Comparison of ENCODE assay signal across 3 cellular contexts in genomic region chr14:81459421-81459820, GRCh38.
TF ChIP-seq lines count a peak whose summit lies in the region.

No MANE protein-coding gene starts in this region.

TF ChIP-seq in IMR-90, 13 proteins besides CTCF, POLR2A, EP300 and RAD21:
- TF ChIP-seq RFX5 (IDR thresholded peaks at IDR 0.05; ENCODE audit: low read depth, low read length) (no peak), CHD1 (IDR thresholded peaks at IDR 0.05; ENCODE audit: low read depth, low read length) (no peak), RCOR1 (IDR thresholded peaks at IDR 0.05; ENCODE audit: insufficient replicate concordance, low read length) (no peak), NFE2L2 (IDR thresholded peaks at IDR 0.05; ENCODE audit: low read depth, low read length) (no peak), SMC3 (IDR thresholded peaks at IDR 0.05; ENCODE audit: low read depth, low read length) (no peak), USF2 (IDR thresholded peaks at IDR 0.05; ENCODE audit: low read depth, low read length) (no peak), ELK1 (IDR thresholded peaks at IDR 0.05; ENCODE audit: borderline replicate concordance, low read depth, low read length) (no peak), MAZ (IDR thresholded peaks at IDR 0.05; ENCODE audit: borderline replicate concordance, low read depth, low read length) (no peak), MXI1 (IDR thresholded peaks at IDR 0.05; ENCODE audit: borderline replicate concordance, low read depth, low read length) (no peak), MAFK (IDR thresholded peaks at IDR 0.05; ENCODE audit: low read depth, low read length) (no peak), BHLHE40 (IDR thresholded peaks at IDR 0.05; ENCODE audit: low read depth, low read length) (no peak)

TF ChIP-seq in K562, 482 proteins besides CTCF, POLR2A, EP300 and RAD21:
- no peak for TF ChIP-seq BMI1 (IDR thresholded peaks at IDR 0.05; ENCODE audit: low read length)
- no peak for TF ChIP-seq NR1H2 (CRISPR knock-in tag; IDR thresholded peaks at IDR 0.05)
- TF ChIP-seq ILF3 (IDR thresholded peaks at IDR 0.05; ENCODE audit: borderline replicate concordance), result no peak
- TF ChIP-seq SFPQ (IDR thresholded peaks at IDR 0.05; ENCODE audit: low read depth, low read length), result no peak
- no peak for TF ChIP-seq TRIM28 (IDR thresholded peaks at IDR 0.05)
- no peak for TF ChIP-seq PKNOX1 (IDR thresholded peaks at IDR 0.05)
- TF ChIP-seq ASH1L (IDR thresholded peaks at IDR 0.05; ENCODE audit: borderline replicate concordance, low read depth, partially characterized antibody), result no peak
- no peak for TF ChIP-seq ELF4 (CRISPR knock-in tag; IDR thresholded peaks at IDR 0.05)
- no peak for TF ChIP-seq ESRRB (CRISPR knock-in tag; IDR thresholded peaks at IDR 0.05; ENCODE audit: borderline replicate concordance)
- no peak for TF ChIP-seq ZNF583 (CRISPR knock-in tag; IDR thresholded peaks at IDR 0.05)

TF ChIP-seq in HepG2, 621 proteins besides CTCF, POLR2A, EP300 and RAD21:
- no peak for TF ChIP-seq ZIK1 (CRISPR knock-in tag; IDR thresholded peaks at IDR 0.05; ENCODE audit: borderline replicate concordance, low read depth)
- TF ChIP-seq CHD4 (IDR thresholded peaks at IDR 0.05; ENCODE audit: borderline replicate concordance, low read length), result no peak
- TF ChIP-seq MNT (IDR thresholded peaks at IDR 0.05), result no peak
- no peak for TF ChIP-seq FOSL1 (CRISPR knock-in tag; IDR thresholded peaks at IDR 0.05; ENCODE audit: borderline replicate concordance)
- no peak for TF ChIP-seq ADNP (CRISPR knock-in tag; IDR thresholded peaks at IDR 0.05)
